ENCODE assay signal across 25 cellular contexts in the genomic region with DNA sequence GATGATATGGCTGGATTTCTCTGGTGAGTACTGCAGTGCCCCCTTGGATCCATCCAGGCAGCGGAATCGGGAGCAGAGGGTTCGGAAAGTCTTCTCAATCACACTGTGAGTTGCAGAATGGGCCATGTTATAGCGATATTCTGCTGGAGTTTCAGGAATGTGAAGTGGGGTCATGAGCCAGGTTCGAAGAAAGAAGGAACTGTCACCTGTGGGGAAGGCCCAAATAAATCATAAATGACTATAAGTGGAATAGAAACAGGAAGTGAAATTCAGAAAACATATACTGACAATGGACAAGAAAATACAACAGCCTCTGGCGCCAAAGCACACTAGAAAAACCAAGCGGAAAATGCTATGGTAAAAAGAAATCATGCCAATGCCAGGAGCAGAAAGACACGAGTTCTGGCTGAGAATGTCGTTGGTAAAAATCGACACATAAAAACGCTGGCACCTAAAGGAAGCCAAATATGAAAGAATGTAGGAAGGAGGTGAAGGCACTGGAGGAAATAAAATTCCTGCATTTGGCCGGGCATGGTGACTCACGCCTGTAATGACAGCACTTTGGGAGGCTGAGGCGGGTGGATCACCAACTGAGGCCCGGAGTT. TPM values are rescaled to one million over a fixed set of nuclear protein-coding genes. Genes with fewer than 3 reads are reported as not detected.
DNase-seq lines count a peak whose midpoint lies in the region; ATAC-seq and FAIRE-seq lines count a peak whose summit lies in the region.
"Had no signal": no experiment of that assay in that cellular context is flagged by ENCODE, and none has a peak within 500 bp of the region (broad histone marks: within the 10 kb centered on the region; RNA-seq: fewer than 3 reads in every experiment).

No MANE protein-coding gene starts in this region.

- H3K4me3 Mint-ChIP-seq in activated CD8-positive, alpha-beta T cell treated with anti-CD3 and anti-CD28 coated beads, Interleukin-2, amount 10 ng/mL, durations not matched to agents 7 days and 5 days: no peak overlapping the region
- no peak overlapping the region for H3K4me3 Mint-ChIP-seq in activated T-cell treated with anti-CD3 and anti-CD28 coated beads, Interleukin-2, amount 50 U/mL, for 24 hours
- H3K4me3 Mint-ChIP-seq: activated CD4-positive, alpha-beta T cell treated with anti-CD3 and anti-CD28 coated beads, Interleukin-2, amount 10 ng/mL, durations not matched to agents 24 days and 14 days; activated naive CD8-positive, alpha-beta T cell treated with anti-CD3 and anti-CD28 coated beads, Interleukin-2, amount 10 ng/mL, durations not matched to agents 7 days and 5 days; CD4-positive, alpha-beta T cell had no signal

- no peak for FAIRE-seq in GM18507 (lab: Jason Lieb, UNC)
- FAIRE-seq: G401.6 had no signal

- CTCF ChIA-PET in activated CD8-positive, alpha-beta T cell treated with anti-CD3 and anti-CD28 coated beads, Interleukin-2, amount 10 ng/mL, durations not matched to agents 7 days and 5 days (lab: Charles Lee): no interaction called here

- H3K27ac ChIP-seq in cingulate gyrus (ENCODE audit: low read depth, low read length) (peak overlapping the region; percentile 29), substantia nigra (ENCODE audit: low read depth, low read length, poor library complexity, severe bottlenecking) (peak overlapping the region; percentile 28)
- H3K27ac ChIP-seq: epithelial cell of prostate, left lung, suprapubic skin, vagina had no signal

- no peaks in the 10 kb centered on the region for H3K9me3 Mint-ChIP-seq in activated CD8-positive, alpha-beta T cell treated with anti-CD3 and anti-CD28 coated beads, Interleukin-2, amount 10 ng/mL, durations not matched to agents 7 days and 5 days (ENCODE audit: insufficient read depth)
- H3K9me3 Mint-ChIP-seq in activated T-cell treated with anti-CD3 and anti-CD28 coated beads, Interleukin-2, amount 50 U/mL, for 24 hours: no peaks in the 10 kb centered on the region
- H3K9me3 Mint-ChIP-seq: activated CD4-positive, alpha-beta T cell treated with anti-CD3 and anti-CD28 coated beads, Interleukin-2, amount 10 ng/mL, durations not matched to agents 24 days and 14 days; activated naive CD8-positive, alpha-beta T cell treated with anti-CD3 and anti-CD28 coated beads, Interleukin-2, amount 10 ng/mL, durations not matched to agents 7 days and 5 days; activated T-helper 2 cell treated with anti-CD3 and anti-CD28 coated beads, Interferon-gamma antibody, Interleukin-2, Interleukin-4, amounts not matched to agents 10 μg/mL and 5 μg/mL and 100 μg/mL, durations not matched to agents 14 hours and 24 hours and 36 hours; CD4-positive, alpha-beta T cell had no signal

- no peaks in the 10 kb centered on the region for H3K4me1 Mint-ChIP-seq in activated CD8-positive, alpha-beta T cell treated with anti-CD3 and anti-CD28 coated beads, Interleukin-2, amount 10 ng/mL, durations not matched to agents 7 days and 5 days (ENCODE audit: low read depth)
- H3K4me1 Mint-ChIP-seq in activated T-cell treated with anti-CD3 and anti-CD28 coated beads, Interleukin-2, amount 50 U/mL, for 24 hours (ENCODE audit: low read depth): no peaks in the 10 kb centered on the region

- no peak for ATAC-seq in activated CD8-positive, alpha-beta T cell treated with anti-CD3 and anti-CD28 coated beads, Interleukin-2, amount 10 ng/mL, durations not matched to agents 7 days and 5 days
- no peak for ATAC-seq in GM21367 (IDR thresholded peaks at IDR 0.05; ENCODE audit: unreplicated experiment)
- ATAC-seq: HCT116, left lung had no signal

- DNase-seq in GM18507 (ENCODE audit: extremely low spot score, insufficient read length, low read depth) (peak; percentile 29), MV-4-11 (lab: John Stamatoyannopoulos, UW) (peak; percentile 58), substantia nigra (lab: John Stamatoyannopoulos, UW) (no peak)
- no peak for DNase-seq in activated CD8-positive, alpha-beta T cell treated with anti-CD3 and anti-CD28 coated beads, Interleukin-2, amount 10 ng/mL, durations not matched to agents 7 days and 5 days
- no peak for DNase-seq in activated T-cell treated with anti-CD3 and anti-CD28 coated beads, Interleukin-2, amount 50 U/mL, for 24 hours
- DNase-seq: activated CD4-positive, alpha-beta T cell treated with anti-CD3 and anti-CD28 coated beads, Interleukin-2, amount 10 ng/mL, durations not matched to agents 24 days and 14 days; activated naive CD8-positive, alpha-beta T cell treated with anti-CD3 and anti-CD28 coated beads, Interleukin-2, amount 10 ng/mL, durations not matched to agents 7 days and 5 days; CD4-positive, alpha-beta T cell; cerebellar nuclear complex; DMS 273 treated with DMSO at 0.1 percent for 48 hours; left lung; MM.1S; NCI-H1694; NCI-H2171; OCI-M1; SHP77 had no signal

- no peaks in the 10 kb centered on the region for H3K36me3 Mint-ChIP-seq in activated CD8-positive, alpha-beta T cell treated with anti-CD3 and anti-CD28 coated beads, Interleukin-2, amount 10 ng/mL, durations not matched to agents 7 days and 5 days (ENCODE audit: low read depth)
- peaks cover 8% of the 10 kb centered on the region for H3K36me3 Mint-ChIP-seq in activated T-cell treated with anti-CD3 and anti-CD28 coated beads, Interleukin-2, amount 50 U/mL, for 24 hours (ENCODE audit: low read depth)
- H3K36me3 Mint-ChIP-seq: activated naive CD8-positive, alpha-beta T cell treated with anti-CD3 and anti-CD28 coated beads, Interleukin-2, amount 10 ng/mL, durations not matched to agents 7 days and 5 days had no signal

- no peak overlapping the region for H3K27ac Mint-ChIP-seq in activated CD8-positive, alpha-beta T cell treated with anti-CD3 and anti-CD28 coated beads, Interleukin-2, amount 10 ng/mL, durations not matched to agents 7 days and 5 days
- H3K27ac Mint-ChIP-seq in activated T-cell treated with anti-CD3 and anti-CD28 coated beads, Interleukin-2, amount 50 U/mL, for 24 hours: no peak overlapping the region
- H3K27ac Mint-ChIP-seq: activated CD4-positive, alpha-beta T cell treated with anti-CD3 and anti-CD28 coated beads, Interleukin-2, amount 10 ng/mL, durations not matched to agents 24 days and 14 days; activated naive CD8-positive, alpha-beta T cell treated with anti-CD3 and anti-CD28 coated beads, Interleukin-2, amount 10 ng/mL, durations not matched to agents 7 days and 5 days; activated T-helper 2 cell treated with anti-CD3 and anti-CD28 coated beads, Interferon-gamma antibody, Interleukin-2, Interleukin-4, amounts not matched to agents 10 μg/mL and 5 μg/mL and 100 μg/mL, durations not matched to agents 14 hours and 24 hours and 36 hours; CD4-positive, alpha-beta T cell; progenitor cell of endocrine pancreas had no signal

- no peaks in the 10 kb centered on the region for H3K27me3 Mint-ChIP-seq in activated CD8-positive, alpha-beta T cell treated with anti-CD3 and anti-CD28 coated beads, Interleukin-2, amount 10 ng/mL, durations not matched to agents 7 days and 5 days (ENCODE audit: low read depth)
- H3K27me3 Mint-ChIP-seq in activated T-cell treated with anti-CD3 and anti-CD28 coated beads, Interleukin-2, amount 50 U/mL, for 24 hours: no peaks in the 10 kb centered on the region
- H3K27me3 Mint-ChIP-seq: activated CD4-positive, alpha-beta T cell treated with anti-CD3 and anti-CD28 coated beads, Interleukin-2, amount 10 ng/mL, durations not matched to agents 24 days and 14 days; activated naive CD8-positive, alpha-beta T cell treated with anti-CD3 and anti-CD28 coated beads, Interleukin-2, amount 10 ng/mL, durations not matched to agents 7 days and 5 days; CD4-positive, alpha-beta T cell; progenitor cell of endocrine pancreas had no signal

- POLR2A ChIA-PET in activated CD8-positive, alpha-beta T cell treated with anti-CD3 and anti-CD28 coated beads, Interleukin-2, amount 10 ng/mL, durations not matched to agents 7 days and 5 days (lab: Charles Lee): no interaction called here

RNA-seq across cellular contexts. Expression of gene AMBRA1, which starts 10.0 kb away (rescaled TPM):
- 10 to 100 TPM; 34.0 to 35.1 TPM for total RNA-seq in activated CD8-positive, alpha-beta T cell treated with anti-CD3 and anti-CD28 coated beads, Interleukin-2, amount 10 ng/mL, durations not matched to agents 7 days and 5 days

RNA-seq across cellular contexts. Expression of gene HARBI1, which starts 13.2 kb away (rescaled TPM):
- 1 to 10 TPM; 5.0 to 6.7 TPM for total RNA-seq in activated CD8-positive, alpha-beta T cell treated with anti-CD3 and anti-CD28 coated beads, Interleukin-2, amount 10 ng/mL, durations not matched to agents 7 days and 5 days

RNA-seq across cellular contexts. Expression of gene ATG13, which starts 13.5 kb away (rescaled TPM):
- 10 to 100 TPM; 57.8 to 58.4 TPM for total RNA-seq in activated CD8-positive, alpha-beta T cell treated with anti-CD3 and anti-CD28 coated beads, Interleukin-2, amount 10 ng/mL, durations not matched to agents 7 days and 5 days

Comparison
In these comparisons a context has a peak if more than half of its experiments do, and no peak if none do; other contexts are left out.
1. DNase-seq: peak in GM18507 (single experiment) and MV-4-11 (single experiment); none in substantia nigra (0 of 49), activated CD8-positive, alpha-beta T cell treated with anti-CD3 and anti-CD28 coated beads, Interleukin-2, amount 10 ng/mL, durations not matched to agents 7 days and 5 days (single experiment) and activated T-cell treated with anti-CD3 and anti-CD28 coated beads, Interleukin-2, amount 50 U/mL, for 24 hours (single experiment).